ENCODE assay signal across 11 cellular contexts in genomic region chr4:96170198-96170597, GRCh38.
DNase-seq lines count a peak whose midpoint lies in the region; ATAC-seq and TF ChIP-seq lines count a peak whose summit lies in the region.
"Had no signal": no experiment of that assay in that cellular context is flagged by ENCODE, and none has a peak within 500 bp of the region (broad histone marks: within the 10 kb centered on the region; RNA-seq: fewer than 3 reads in every experiment).

No MANE protein-coding gene starts in this region.

- H3K36me3 ChIP-seq in endodermal cell (ENCODE audit: control insufficient read depth, insufficient read depth, low read length) (no peaks in the 10 kb centered on the region), testis (ENCODE audit: low read depth, missing control alignments) (no peaks in the 10 kb centered on the region)
- H3K36me3 ChIP-seq: ascending aorta had no signal

- H3K9ac ChIP-seq in endodermal cell (ENCODE audit: extremely low read depth, low read length, poor library complexity, severe bottlenecking) = no peak overlapping the region

- DNase-seq in stimulated activated CD4-positive, alpha-beta T cell treated with anti-CD3 and anti-CD28 coated beads, Interleukin-15, amount 100 ng/mL, for 24 hours = peak; percentile 6
- DNase-seq in stimulated activated CD4-positive, alpha-beta T cell treated with anti-CD3 and anti-CD28 coated beads, Interleukin-1b, Interleukin-23, amount 100 ng/mL, for 48 hours = no peak
- DNase-seq in NB4 (ENCODE audit: low read depth) (peak; percentile 1), endodermal cell (peak; percentile 57), testis (peak; percentile 64), SW 1271 (lab: John Stamatoyannopoulos, UW) (no peak), retina (no peak), omental fat pad (ENCODE audit: low spot score) (no peak)
- DNase-seq: activated CD4-positive, alpha-beta T cell treated with anti-CD3 and anti-CD28 coated beads, Interleukin-2, amount 10 ng/mL, durations not matched to agents 24 days and 14 days; T-helper 1 cell had no signal

- no peak for TF ChIP-seq CTCF in NB4 (IDR thresholded peaks at IDR 0.05; ENCODE audit: low read depth, low read length)
- peak; percentile 45 for TF ChIP-seq CTCF in endodermal cell (conservative IDR thresholded peaks at IDR 0.05)
- peak in 2 of 3 experiments; percentile 26 to 27 for TF ChIP-seq CTCF in testis (IDR thresholded peaks at IDR 0.05)
- TF ChIP-seq CTCF in omental fat pad (IDR thresholded peaks at IDR 0.05) = no peak

- H3K4me3 ChIP-seq in NB4 (ENCODE audit: low read depth, low read length) (no peak overlapping the region), endodermal cell (ENCODE audit: low read length) (no peak overlapping the region), testis (peak overlapping the region; percentile 19 to 29)
- H3K4me3 ChIP-seq: ascending aorta had no signal

- H3K27ac ChIP-seq in endodermal cell (ENCODE audit: low read depth, low read length) = no peak overlapping the region
- no peak overlapping the region for H3K27ac ChIP-seq in testis
- H3K27ac ChIP-seq: ascending aorta had no signal

- TF ChIP-seq POLR2A in NB4 (IDR thresholded peaks at IDR 0.05; ENCODE audit: extremely low read depth, insufficient read length) = no peak
- TF ChIP-seq POLR2A in testis (IDR thresholded peaks at IDR 0.05) = no peak

- H3K27ac Mint-ChIP-seq in endodermal cell = no peak overlapping the region
- H3K27ac Mint-ChIP-seq: activated CD4-positive, alpha-beta T cell treated with anti-CD3 and anti-CD28 coated beads, Interleukin-2, amount 10 ng/mL, durations not matched to agents 24 days and 14 days had no signal

- no peaks in the 10 kb centered on the region for H3K27me3 ChIP-seq in endodermal cell (ENCODE audit: control insufficient read depth, insufficient read depth, low read length, poor library complexity, severe bottlenecking)
- no peaks in the 10 kb centered on the region for H3K27me3 ChIP-seq in testis
- H3K27me3 ChIP-seq: ascending aorta had no signal

- no peak for ATAC-seq in omental fat pad (ENCODE audit: low FRiP score)

- H3K36me3 Mint-ChIP-seq in endodermal cell (ENCODE audit: low read depth) = no peaks in the 10 kb centered on the region

- H3K9me3 ChIP-seq in endodermal cell (ENCODE audit: control insufficient read depth, low read length) (no peaks in the 10 kb centered on the region), testis (no peaks in the 10 kb centered on the region)
- H3K9me3 ChIP-seq: ascending aorta had no signal

- H3K27me3 Mint-ChIP-seq in endodermal cell (ENCODE audit: insufficient read depth) = no peaks in the 10 kb centered on the region
- H3K27me3 Mint-ChIP-seq: activated CD4-positive, alpha-beta T cell treated with anti-CD3 and anti-CD28 coated beads, Interleukin-2, amount 10 ng/mL, durations not matched to agents 24 days and 14 days had no signal

- H3K9me3 Mint-ChIP-seq in endodermal cell = no peaks in the 10 kb centered on the region
- H3K9me3 Mint-ChIP-seq: activated CD4-positive, alpha-beta T cell treated with anti-CD3 and anti-CD28 coated beads, Interleukin-2, amount 10 ng/mL, durations not matched to agents 24 days and 14 days had no signal

- H3K4me1 Mint-ChIP-seq in endodermal cell = no peaks in the 10 kb centered on the region
- H3K4me1 Mint-ChIP-seq: activated CD4-positive, alpha-beta T cell treated with anti-CD3 and anti-CD28 coated beads, Interleukin-2, amount 10 ng/mL, durations not matched to agents 24 days and 14 days had no signal

- WGBS in endodermal cell (ENCODE audit: insufficient coverage in 1 of 2, insufficient read length in 1 of 2), 2 experiments = 98 to 100% methylated on average over 8 to 14 of the region's 14 CpGs
- 62 to 75% methylated on average over 9 to 14 of the region's 14 CpGs for WGBS in testis, 2 donors

- intact Hi-C loops in testis (cut with DNase I; ENCODE audit: low total_unique reads) = no loop called here

- no peak overlapping the region for H3K4me3 Mint-ChIP-seq in endodermal cell
- H3K4me3 Mint-ChIP-seq: activated CD4-positive, alpha-beta T cell treated with anti-CD3 and anti-CD28 coated beads, Interleukin-2, amount 10 ng/mL, durations not matched to agents 24 days and 14 days had no signal

- no peaks in the 10 kb centered on the region for H3K4me1 ChIP-seq in endodermal cell (ENCODE audit: control insufficient read depth, insufficient read depth, low read length)
- no peaks in the 10 kb centered on the region for H3K4me1 ChIP-seq in testis
- H3K4me1 ChIP-seq: ascending aorta had no signal

Comparison
In these comparisons a context has a peak if more than half of its experiments do, and no peak if none do; other contexts are left out.
1. DNase-seq: peak in stimulated activated CD4-positive, alpha-beta T cell treated with anti-CD3 and anti-CD28 coated beads, Interleukin-15, amount 100 ng/mL, for 24 hours (single experiment), NB4 (single experiment), endodermal cell (single experiment) and testis (single experiment); none in stimulated activated CD4-positive, alpha-beta T cell treated with anti-CD3 and anti-CD28 coated beads, Interleukin-1b, Interleukin-23, amount 100 ng/mL, for 48 hours (single experiment), SW 1271 (0 of 2), retina (single experiment) and omental fat pad (single experiment).
2. H3K4me3 ChIP-seq: peak in testis (2 of 2); none in NB4 (single experiment) and endodermal cell (single experiment).
3. CTCF ChIP-seq: peak in endodermal cell (single experiment) and testis (2 of 3); none in NB4 (single experiment) and omental fat pad (0 of 3).